19 cellular contexts compared by ENCODE assay signal in the genomic region with DNA sequence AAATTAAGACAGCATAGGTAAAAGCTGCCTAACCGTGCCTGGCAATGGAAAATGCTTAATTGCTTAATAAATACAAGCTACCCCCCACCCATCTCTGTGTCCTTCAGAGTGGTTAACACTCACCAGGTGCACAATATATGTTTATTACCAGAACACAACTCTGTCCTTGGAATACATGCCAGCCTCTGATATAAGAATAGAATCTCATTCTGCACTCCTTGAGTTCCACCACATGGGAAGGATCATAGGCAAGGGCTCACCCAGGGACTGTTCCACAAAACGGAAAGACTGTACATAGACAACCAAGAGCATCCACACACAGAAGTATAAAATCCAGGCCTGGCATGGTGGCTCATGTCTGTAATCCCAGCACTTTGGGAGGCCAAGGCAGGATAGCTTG.
A peak's percentile ranks its signal among the peaks of the same experiment; 100 is the strongest.
DNase-seq lines count a peak whose midpoint lies in the region; ATAC-seq and TF ChIP-seq lines count a peak whose summit lies in the region.
"Had no signal": no experiment of that assay in that cellular context is flagged by ENCODE, and none has a peak within 500 bp of the region (broad histone marks: within the 10 kb centered on the region; RNA-seq: fewer than 3 reads in every experiment).

No MANE protein-coding gene starts in this region.

- H3K36me3 ChIP-seq in KMS-11 (ENCODE audit: insufficient read depth): no peaks in the 10 kb centered on the region
- H3K36me3 ChIP-seq in spleen: peaks cover 0 to 24% (median 0%) of the 10 kb centered on the region in 6 donors
- peaks cover 0 to 35% (median 0%) of the 10 kb centered on the region in 3 donors for H3K36me3 ChIP-seq in esophagus squamous epithelium
- H3K36me3 ChIP-seq: MG63, Peyer's patch had no signal

- H3K9me3 ChIP-seq in spleen: no peaks in the 10 kb centered on the region
- no peaks in the 10 kb centered on the region for H3K9me3 ChIP-seq in esophagus squamous epithelium
- H3K9me3 ChIP-seq: MG63, Peyer's patch had no signal

- TF ChIP-seq CTCF in KMS-11 (conservative IDR thresholded peaks at IDR 0.05; ENCODE audit: low read depth, low read length) (no peak), WTC11 (IDR thresholded peaks at IDR 0.05) (no peak), spleen (IDR thresholded peaks at IDR 0.05 in 8 of 11, conservative IDR thresholded peaks at IDR 0.05 in 3 of 11) (no peak), esophagus squamous epithelium (IDR thresholded peaks at IDR 0.05) (no peak)

- peaks cover 67% of the 10 kb centered on the region for H3K4me1 Mint-ChIP-seq in WTC11

- no peaks in the 10 kb centered on the region for H3K27me3 ChIP-seq in KMS-11 (ENCODE audit: insufficient read depth, low read depth)
- no peaks in the 10 kb centered on the region for H3K27me3 ChIP-seq in spleen (replicated peaks in 1 of 7)
- no peaks in the 10 kb centered on the region for H3K27me3 ChIP-seq in esophagus squamous epithelium
- H3K27me3 ChIP-seq: MG63, Peyer's patch had no signal

- peaks cover 16% of the 10 kb centered on the region for H3K36me3 Mint-ChIP-seq in WTC11

- H3K27me3 Mint-ChIP-seq in WTC11 (ENCODE audit: low read depth): no peaks in the 10 kb centered on the region
- H3K27me3 Mint-ChIP-seq: CD4-positive, alpha-beta memory T cell had no signal

- no peak for ATAC-seq in WTC11
- no peak for ATAC-seq in GM21786 (IDR thresholded peaks at IDR 0.05; ENCODE audit: unreplicated experiment)

- CTCF ChIA-PET in WTC11 (lab: Charles Lee): no interaction called here

- no peak overlapping the region for H2AFZ ChIP-seq in KMS-11 (ENCODE audit: low read depth)

- TF ChIP-seq POLR2A in spleen (IDR thresholded peaks at IDR 0.05) (no peak), esophagus squamous epithelium (IDR thresholded peaks at IDR 0.05) (no peak)

- WGBS in spleen, 5 donors: 80 to 96% (median 92%) methylated on average over 2 of the region's 2 CpGs
- 77 to 98% methylated on average over 1 to 2 of the region's 2 CpGs for WGBS in esophagus squamous epithelium, 2 donors

- no peak overlapping the region for H3K4me3 Mint-ChIP-seq in WTC11
- H3K4me3 Mint-ChIP-seq: CD4-positive, alpha-beta memory T cell had no signal

- H3K27ac ChIP-seq in KMS-11: peak overlapping the region; percentile 72; the same call in 1 of the 2 replicates
- peak overlapping the region in 5 of 8 donors; percentile 69 to 79 (median 73) for H3K27ac ChIP-seq in spleen
- no peak overlapping the region for H3K27ac ChIP-seq in esophagus squamous epithelium

- H3K4me3 ChIP-seq in KMS-11 (IDR thresholded peaks at IDR 0.05; ENCODE audit: insufficient read depth, low read depth, low read length): no peak overlapping the region
- no peak overlapping the region for H3K4me3 ChIP-seq in spleen
- H3K4me3 ChIP-seq in esophagus squamous epithelium: no peak overlapping the region
- H3K4me3 ChIP-seq: MG63, Peyer's patch had no signal

- peak overlapping the region; percentile 64 for H3K4me2 ChIP-seq in KMS-11

- peak overlapping the region; percentile 86 for H3K27ac Mint-ChIP-seq in WTC11
- H3K27ac Mint-ChIP-seq: CD4-positive, alpha-beta memory T cell had no signal

- POLR2A ChIA-PET in WTC11 (lab: Charles Lee): interaction anchor here (0.5 kb wide), 1 partner anchor 9 kb away, joined by 3 read pairs; no protein-coding TSS in a partner anchor

- no peaks in the 10 kb centered on the region for H3K79me2 ChIP-seq in KMS-11 (ENCODE audit: insufficient read depth, low read depth)

- peaks cover 69% of the 10 kb centered on the region for H3K4me1 ChIP-seq in KMS-11 (ENCODE audit: low read depth, poor library complexity, severe bottlenecking)
- peaks cover 0 to 40% (median 24%) of the 10 kb centered on the region in 6 donors for H3K4me1 ChIP-seq in spleen
- H3K4me1 ChIP-seq in esophagus squamous epithelium: peaks cover 0 to 13% (median 0%) of the 10 kb centered on the region in 3 donors
- H3K4me1 ChIP-seq: Peyer's patch had no signal

- intact Hi-C loops in spleen (cut with DNase I; ENCODE audit: low total_unique reads): no loop called here
- intact Hi-C loops in esophagus squamous epithelium (cut with DNase I): no loop called here

- H3K9me3 Mint-ChIP-seq in WTC11: no peaks in the 10 kb centered on the region
- H3K9me3 Mint-ChIP-seq: CD4-positive, alpha-beta memory T cell had no signal

- DNase-seq in NCI-H146 (lab: John Stamatoyannopoulos, UW): peak; percentile 7
- no peak for DNase-seq in NCI-H146 treated with DMSO at 0.1 percent for 48 hours (lab: John Stamatoyannopoulos, UW; ENCODE audit: unreplicated experiment)
- DNase-seq in WTC11 (ENCODE audit: low spot score): no peak
- no peak for DNase-seq in spleen
- no peak for DNase-seq in NCI-H446 (lab: John Stamatoyannopoulos, UW)
- no peak for DNase-seq in esophagus squamous epithelium (lab: John Stamatoyannopoulos, UW)
- DNase-seq: 8988T; Calu3; CD4-positive, alpha-beta memory T cell; KBM-7; MG63; NCI-H1105 treated with DMSO at 0.1 percent for 48 hours; NCI-H2029 treated with DMSO at 0.1 percent for 48 hours; NCI-H2171 treated with DMSO at 0.1 percent for 48 hours; NCI-H510A; Peyer's patch; SHP77 had no signal

- H4K20me1 ChIP-seq in KMS-11 (ENCODE audit: insufficient read depth): no peaks in the 10 kb centered on the region

- H3K9ac ChIP-seq in KMS-11: no peak overlapping the region

TF ChIP-seq in WTC11, 78 proteins besides CTCF, POLR2A, EP300 and RAD21:
- TF ChIP-seq ZBTB21 (CRISPR knock-in tag; IDR thresholded peaks at IDR 0.05; ENCODE audit: borderline replicate concordance): no peak

Comparison
In these comparisons a context has a peak if more than half of its experiments do, and no peak if none do; other contexts are left out.
1. H3K27ac ChIP-seq: peak in KMS-11 (single experiment) and spleen (5 of 8); none in esophagus squamous epithelium (0 of 4).